In genomic region chr17:1532836-1533602, GRCh38 we compare ENCODE assay signal across 8 cellular contexts. TPM values are rescaled to one million over a fixed set of nuclear protein-coding genes. Genes with fewer than 3 reads are reported as not detected.
DNase-seq lines count a peak whose midpoint lies in the region; ATAC-seq, FAIRE-seq and TF ChIP-seq lines count a peak whose summit lies in the region.

No MANE protein-coding gene starts in this region.

- H3K9me3 ChIP-seq in testis = no peaks in the 10 kb centered on the region

- intact Hi-C loops in left ventricle myocardium superior (cut with micrococcal nuclease) (no loop called here), testis (cut with DNase I; ENCODE audit: low total_unique reads) (no loop called here)

- H3K4me1 ChIP-seq in testis = no peaks in the 10 kb centered on the region

- peak; percentile 13 for DNase-seq in COLO668 (lab: John Stamatoyannopoulos, UW; ENCODE audit: unreplicated experiment)
- peak; percentile 55 for DNase-seq in NAMALWA (ENCODE audit: low spot score)
- peak; percentile 52 for DNase-seq in activated T-cell treated with anti-CD3 and anti-CD28 coated beads, Interleukin-2, amount 50 U/mL, for 1 hour
- DNase-seq in left ventricle myocardium superior = peak; percentile 51
- peak; percentile 32 for DNase-seq in testis
- no peak for DNase-seq in NCI-H1417 treated with DMSO at 0.1 percent for 48 hours (lab: John Stamatoyannopoulos, UW)
- no peak for DNase-seq in RCC 7860 (ENCODE audit: low spot score)

- no peaks in the 10 kb centered on the region for H3K36me3 ChIP-seq in testis (ENCODE audit: low read depth, missing control alignments)

- ATAC-seq in left ventricle myocardium superior = peak; percentile 73
- ATAC-seq in GM21526 (IDR thresholded peaks at IDR 0.05; ENCODE audit: low FRiP score, unreplicated experiment) = no peak

- FAIRE-seq in RCC 7860 (lab: Jason Lieb, UNC) = no peak

- H3K4me3 ChIP-seq in testis = no peak overlapping the region

- no peak for TF ChIP-seq CTCF in testis (IDR thresholded peaks at IDR 0.05)

- WGBS in testis, 2 donors = 82 to 88% methylated on average over 10 of the region's 10 CpGs

- no peak for TF ChIP-seq POLR2A in testis (IDR thresholded peaks at IDR 0.05)

- H3K27me3 ChIP-seq in testis = no peaks in the 10 kb centered on the region

- no peak overlapping the region for H3K27ac ChIP-seq in testis

RNA-seq across cellular contexts. Expression of gene INPP5K, which starts 16.6 kb away (rescaled TPM):
- 39.1 TPM for total RNA-seq in left ventricle myocardium superior
- total RNA-seq in testis = 10 to 100 TPM; 83.4 to 87.8 TPM
- 81.2 TPM for polyA plus RNA-seq in testis (ENCODE audit: insufficient read depth, low read depth, low replicate concordance)

RNA-seq across cellular contexts. Expression of gene PITPNA, which starts 29.6 kb away (rescaled TPM):
- 52.6 TPM for total RNA-seq in left ventricle myocardium superior
- 10 to 100 TPM; 52.7 to 53.1 TPM for total RNA-seq in testis
- 92.4 TPM for polyA plus RNA-seq in testis (ENCODE audit: insufficient read depth, low read depth, low replicate concordance)

RNA-seq across cellular contexts. Expression of gene MYO1C, which starts 40.5 kb away (rescaled TPM):
- total RNA-seq in left ventricle myocardium superior (200 TPM), testis (10 to 100 TPM; 45.0 to 68.3 TPM)
- 49.2 TPM for polyA plus RNA-seq in testis (ENCODE audit: insufficient read depth, low read depth, low replicate concordance)

Comparison
In these comparisons a context has a peak if more than half of its experiments do, and no peak if none do; other contexts are left out.
1. DNase-seq: peak in COLO668 (single experiment), NAMALWA (single experiment), activated T-cell treated with anti-CD3 and anti-CD28 coated beads, Interleukin-2, amount 50 U/mL, for 1 hour (single experiment), left ventricle myocardium superior (single experiment) and testis (single experiment); none in NCI-H1417 treated with DMSO at 0.1 percent for 48 hours (single experiment) and RCC 7860 (single experiment).